Comparison of ENCODE assay signal across 19 cellular contexts in genomic region chr11:68333176-68333575, GRCh38. TPM values are rescaled to one million over a fixed set of nuclear protein-coding genes. Genes with fewer than 3 reads are reported as not detected.
DNase-seq lines count a peak whose midpoint lies in the region; ATAC-seq and TF ChIP-seq lines count a peak whose summit lies in the region.
"Had no signal": no experiment of that assay in that cellular context is flagged by ENCODE, and none has a peak within 500 bp of the region (broad histone marks: within the 10 kb centered on the region; RNA-seq: fewer than 3 reads in every experiment).

No MANE protein-coding gene starts in this region.

- H3K4me1 ChIP-seq in lung (ENCODE audit: control insufficient read depth in 2 of 2, insufficient read depth in 2 of 2, low read length in 2 of 2) = peaks cover 31 to 35% of the 10 kb centered on the region in 2 donors
- H3K4me1 ChIP-seq in thymus (ENCODE audit: control insufficient read depth, insufficient read depth, low read length) = peaks cover 39% of the 10 kb centered on the region
- H3K4me1 ChIP-seq in esophagus squamous epithelium = peaks cover 15 to 82% (median 61%) of the 10 kb centered on the region in 3 donors

- no peaks in the 10 kb centered on the region for H3K27me3 Mint-ChIP-seq in activated CD4-positive, alpha-beta T cell treated with anti-CD3 and anti-CD28 coated beads, Interleukin-2, amount 10 ng/mL, durations not matched to agents 7 days and 5 days
- no peaks in the 10 kb centered on the region for H3K27me3 Mint-ChIP-seq in T-helper 17 cell
- H3K27me3 Mint-ChIP-seq in activated T-helper 17 cell treated with anti-CD3 and anti-CD28 coated beads, Interleukin-2, amount 50 U/mL, for 72 hours = no peaks in the 10 kb centered on the region

- no peaks in the 10 kb centered on the region for H3K9me3 Mint-ChIP-seq in activated CD4-positive, alpha-beta T cell treated with anti-CD3 and anti-CD28 coated beads, Interleukin-2, amount 10 ng/mL, durations not matched to agents 7 days and 5 days
- no peaks in the 10 kb centered on the region for H3K9me3 Mint-ChIP-seq in activated T-helper 17 cell treated with anti-CD3 and anti-CD28 coated beads, Interleukin-2, amount 50 U/mL, for 72 hours

- peaks cover 20% of the 10 kb centered on the region for H3K36me3 Mint-ChIP-seq in activated CD4-positive, alpha-beta T cell treated with anti-CD3 and anti-CD28 coated beads, Interleukin-2, amount 10 ng/mL, durations not matched to agents 7 days and 5 days (ENCODE audit: low read depth)
- no peaks in the 10 kb centered on the region for H3K36me3 Mint-ChIP-seq in T-helper 17 cell (ENCODE audit: low read depth)
- H3K36me3 Mint-ChIP-seq in activated T-helper 17 cell treated with anti-CD3 and anti-CD28 coated beads, Interleukin-2, amount 50 U/mL, for 72 hours (ENCODE audit: low read depth) = no peaks in the 10 kb centered on the region

- H3K27ac ChIP-seq in lung (ENCODE audit: low read depth in 1 of 2, low read length in 1 of 2) (peak overlapping the region in 1 of 2 donors; percentile 40), thymus (ENCODE audit: low read depth) (peak overlapping the region; percentile 33), esophagus squamous epithelium (no peak overlapping the region)
- H3K27ac ChIP-seq: A549 had no signal

- no peaks in the 10 kb centered on the region for H3K27me3 ChIP-seq in lung (ENCODE audit: control insufficient read depth, insufficient read depth)
- H3K27me3 ChIP-seq in thymus (ENCODE audit: control insufficient read depth, insufficient read depth) = no peaks in the 10 kb centered on the region
- no peaks in the 10 kb centered on the region for H3K27me3 ChIP-seq in esophagus squamous epithelium

- peaks cover 89% of the 10 kb centered on the region for H3K4me1 Mint-ChIP-seq in activated CD4-positive, alpha-beta T cell treated with anti-CD3 and anti-CD28 coated beads, Interleukin-2, amount 10 ng/mL, durations not matched to agents 7 days and 5 days
- peaks cover 39% of the 10 kb centered on the region for H3K4me1 Mint-ChIP-seq in T-helper 17 cell
- H3K4me1 Mint-ChIP-seq in activated T-helper 17 cell treated with anti-CD3 and anti-CD28 coated beads, Interleukin-2, amount 50 U/mL, for 72 hours = peaks cover 36% of the 10 kb centered on the region

- peak overlapping the region; percentile 78 for H3K27ac Mint-ChIP-seq in activated CD4-positive, alpha-beta T cell treated with anti-CD3 and anti-CD28 coated beads, Interleukin-2, amount 10 ng/mL, durations not matched to agents 7 days and 5 days
- H3K27ac Mint-ChIP-seq in T-helper 17 cell = peak overlapping the region; percentile 37
- no peak overlapping the region for H3K27ac Mint-ChIP-seq in activated T-helper 17 cell treated with anti-CD3 and anti-CD28 coated beads, Interleukin-2, amount 50 U/mL, for 72 hours

- TF ChIP-seq POLR2A in esophagus squamous epithelium (IDR thresholded peaks at IDR 0.05) = no peak

- POLR2A ChIA-PET in activated CD4-positive, alpha-beta T cell treated with anti-CD3 and anti-CD28 coated beads, Interleukin-2, amount 10 ng/mL, durations not matched to agents 7 days and 5 days (lab: Charles Lee) = no interaction called here

- no peak for TF ChIP-seq CTCF in lung (IDR thresholded peaks at IDR 0.05; ENCODE audit: control extremely low read depth, extremely low read depth)
- TF ChIP-seq CTCF in esophagus squamous epithelium (IDR thresholded peaks at IDR 0.05) = no peak

- ATAC-seq in T-helper 17 cell (no peak), lung (ENCODE audit: insufficient read depth, low FRiP score) (peak; percentile 15), HG02885 (IDR thresholded peaks at IDR 0.05; ENCODE audit: poor library complexity, unreplicated experiment) (no peak)
- ATAC-seq in activated T-helper 17 cell treated with anti-CD3 and anti-CD28 coated beads, Interleukin-2, amount 50 U/mL, for 72 hours (replicated peaks) = no peak
- ATAC-seq: A549 had no signal

- H3K4me3 ChIP-seq in lung (no peak overlapping the region), thymus (ENCODE audit: low read length) (no peak overlapping the region), esophagus squamous epithelium (no peak overlapping the region)
- H3K4me3 ChIP-seq: A549 had no signal

- H3K36me3 ChIP-seq in lung (ENCODE audit: control insufficient read depth in 2 of 2, insufficient read depth in 2 of 2, low read length in 2 of 2) (no peaks in the 10 kb centered on the region), thymus (ENCODE audit: control insufficient read depth, insufficient read depth) (no peaks in the 10 kb centered on the region), esophagus squamous epithelium (no peaks in the 10 kb centered on the region)

- H3K9me3 ChIP-seq in T-helper 17 cell (ENCODE audit: control insufficient read depth, low read length, poor library complexity, severe bottlenecking) = no peaks in the 10 kb centered on the region
- H3K9me3 ChIP-seq in lung (ENCODE audit: control insufficient read depth in 2 of 2, insufficient read depth in 1 of 2, low read length in 1 of 2) = no peaks in the 10 kb centered on the region
- no peaks in the 10 kb centered on the region for H3K9me3 ChIP-seq in thymus (ENCODE audit: control insufficient read depth)
- H3K9me3 ChIP-seq in esophagus squamous epithelium = no peaks in the 10 kb centered on the region
- H3K9me3 ChIP-seq: A549 had no signal

- H3K4me3 Mint-ChIP-seq in activated CD4-positive, alpha-beta T cell treated with anti-CD3 and anti-CD28 coated beads, Interleukin-2, amount 10 ng/mL, durations not matched to agents 7 days and 5 days = no peak overlapping the region
- H3K4me3 Mint-ChIP-seq in T-helper 17 cell = no peak overlapping the region
- no peak overlapping the region for H3K4me3 Mint-ChIP-seq in activated T-helper 17 cell treated with anti-CD3 and anti-CD28 coated beads, Interleukin-2, amount 50 U/mL, for 72 hours

- DNase-seq in activated CD4-positive, alpha-beta T cell treated with anti-CD3 and anti-CD28 coated beads, Interleukin-2, amount 10 ng/mL, durations not matched to agents 7 days and 5 days = no peak
- no peak for DNase-seq in activated CD4-positive, alpha-beta T cell treated with anti-CD3 and anti-CD28 coated beads for 1 hour
- DNase-seq in T-helper 17 cell = no peak
- no peak for DNase-seq in lung (ENCODE audit: low spot score)
- DNase-seq in esophagus squamous epithelium (lab: John Stamatoyannopoulos, UW) = no peak
- DNase-seq: C1 segment of cervical spinal cord, COR-L47, DMS153, IMR-90, Karpas-422, MM.1S, NCI-H1092 treated with DMSO at 0.1 percent for 48 hours, NCI-H2081 treated with DMSO at 0.1 percent for 48 hours, NCI-H510A treated with DMSO at 0.1 percent for 48 hours, NCI-H82 had no signal

- intact Hi-C loops in esophagus squamous epithelium (cut with DNase I) = no loop called here

- WGBS in lung, 2 donors = 60 to 61% methylated on average over 4 of the region's 4 CpGs
- 80% methylated on average over 4 of the region's 4 CpGs for WGBS in thymus
- 44 to 65% methylated on average over 4 of the region's 4 CpGs for WGBS in esophagus squamous epithelium, 2 donors

- CTCF ChIA-PET in activated CD4-positive, alpha-beta T cell treated with anti-CD3 and anti-CD28 coated beads, Interleukin-2, amount 10 ng/mL, durations not matched to agents 7 days and 5 days (lab: Charles Lee) = interaction anchor here (0.7 kb wide), 2 partner anchors 9 kb away, joined by 3 read pairs; no protein-coding TSS in a partner anchor

RNA-seq across cellular contexts. Expression of gene LRP5, which starts 20.8 kb away (rescaled TPM):
- total RNA-seq in activated CD4-positive, alpha-beta T cell treated with anti-CD3 and anti-CD28 coated beads, Interleukin-2, amount 10 ng/mL, durations not matched to agents 7 days and 5 days = 10 to 100 TPM; 32.2 to 32.7 TPM
- total RNA-seq in T-helper 17 cell = 1 to 10 TPM in 1 of 2 donors, under 1 TPM in 1; 0.73 to 3.0 TPM
- 10 to 100 TPM; 59.3 to 67.1 TPM for total RNA-seq in lung
- 10 to 100 TPM; 33.7 to 76.4 TPM for polyA plus RNA-seq in lung
- 22.1 TPM for polyA plus RNA-seq in thymus
- total RNA-seq in activated T-helper 17 cell treated with anti-CD3 and anti-CD28 coated beads, Interleukin-2, amount 50 U/mL, for 72 hours = 1 to 10 TPM; 4.6 to 6.0 TPM
- 10 to 100 TPM; 13.7 to 24.0 (median 20.9) TPM for total RNA-seq in esophagus squamous epithelium
